Comparison of ENCODE assay signal across 1 cellular context in genomic region chr7:106015586-106016218, GRCh38.
TF ChIP-seq lines count a peak whose summit lies in the region.

No MANE protein-coding gene starts in this region.

TF ChIP-seq in H1, 55 proteins besides CTCF, POLR2A, EP300 and RAD21 (continued from another document):
- no peak for TF ChIP-seq CHD7 (IDR thresholded peaks at IDR 0.05; ENCODE audit: insufficient replicate concordance, low read length)
- no peak for TF ChIP-seq CREB1 (IDR thresholded peaks at IDR 0.05)
- TF ChIP-seq ASH2L (IDR thresholded peaks at IDR 0.05; ENCODE audit: low read length), result no peak
- TF ChIP-seq NANOG (IDR thresholded peaks at IDR 0.05; ENCODE audit: insufficient read depth, low read depth, low read length, poor library complexity, severe bottlenecking), result no peak
- no peak for TF ChIP-seq HDAC2 (IDR thresholded peaks at IDR 0.05; ENCODE audit: borderline replicate concordance in 1 of 2, low read depth in 2 of 2, low read length in 2 of 2)
- TF ChIP-seq TCF12 (IDR thresholded peaks at IDR 0.05; ENCODE audit: low read depth, low read length), result no peak
TF ChIP-seq in H1: peak in this region for 0.
